Comparison of ENCODE assay signal across 34 cellular contexts in the genomic region with DNA sequence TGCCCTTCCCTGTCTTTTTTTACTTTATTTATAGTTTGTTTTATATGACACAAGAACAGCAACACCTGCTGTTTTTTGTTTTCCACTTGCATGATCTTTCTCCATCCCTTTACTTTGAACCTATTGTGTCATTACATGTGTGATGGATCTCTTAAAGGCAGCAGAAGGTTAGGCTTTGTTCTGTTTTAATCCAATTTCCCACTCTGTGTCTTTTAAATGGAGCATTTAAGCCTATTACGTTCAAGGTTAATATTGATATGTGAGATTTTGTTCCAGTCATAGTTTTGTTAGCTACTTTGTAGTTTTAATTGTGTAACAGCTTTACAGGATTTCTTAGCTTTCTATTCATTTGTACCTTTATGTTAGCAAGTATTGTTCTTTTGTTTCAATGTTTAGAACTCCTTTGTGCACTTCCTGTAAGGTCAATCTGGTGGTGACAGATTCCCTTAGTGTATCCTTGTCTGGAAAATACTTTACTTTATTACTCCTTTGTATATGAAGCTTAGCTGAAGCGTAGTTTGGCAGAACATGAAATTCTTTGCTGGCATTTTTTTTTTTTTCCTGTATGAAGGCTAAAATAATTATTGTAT.
"Had no signal": no experiment of that assay in that cellular context is flagged by ENCODE, and none has a peak within 500 bp of the region (broad histone marks: within the 10 kb centered on the region; RNA-seq: fewer than 3 reads in every experiment).

No MANE protein-coding gene starts in this region.

- H3K36me3 Mint-ChIP-seq: activated CD4-positive, alpha-beta memory T cell treated with anti-CD3 and anti-CD28 coated beads for 36 hours; activated CD8-positive, alpha-beta memory T cell treated with anti-CD3 and anti-CD28 coated beads, Interleukin-2, amount 10 ng/mL, durations not matched to agents 7 days and 5 days; activated naive CD4-positive, alpha-beta T cell treated with anti-CD3 and anti-CD28 coated beads, Interleukin-2, amount 50 U/mL, for 24 hours; activated naive CD8-positive, alpha-beta T cell treated with anti-CD3 and anti-CD28 coated beads for 36 hours had no signal

- H3K27me3 ChIP-seq: adrenal gland, body of pancreas, esophagus muscularis mucosa, foreskin keratinocyte, gastrocnemius medialis, heart right ventricle had no signal

- H3K27ac ChIP-seq: adrenal gland, body of pancreas, esophagus muscularis mucosa, foreskin keratinocyte, gastrocnemius medialis, heart right ventricle had no signal

- H3K4me3 Mint-ChIP-seq: activated CD4-positive, alpha-beta memory T cell treated with anti-CD3 and anti-CD28 coated beads for 36 hours; activated CD4-positive, alpha-beta T cell treated with anti-CD3 and anti-CD28 coated beads for 36 hours; activated CD4-positive, alpha-beta T cell treated with anti-CD3 and anti-CD28 coated beads, Interleukin-2, amount 10 ng/mL, durations not matched to agents 24 days and 14 days; activated CD8-positive, alpha-beta memory T cell treated with anti-CD3 and anti-CD28 coated beads, Interleukin-2, amount 10 ng/mL, durations not matched to agents 7 days and 5 days; activated CD8-positive, alpha-beta T cell treated with anti-CD3 and anti-CD28 coated beads, Interleukin-2, amount 10 ng/mL, durations not matched to agents 7 days and 5 days; activated naive CD4-positive, alpha-beta T cell treated with anti-CD3 and anti-CD28 coated beads for 36 hours; activated naive CD4-positive, alpha-beta T cell treated with anti-CD3 and anti-CD28 coated beads, Interleukin-2, amount 50 U/mL, for 24 hours; activated naive CD8-positive, alpha-beta T cell treated with anti-CD3 and anti-CD28 coated beads for 36 hours; activated naive CD8-positive, alpha-beta T cell treated with anti-CD3 and anti-CD28 coated beads, Interleukin-2, amount 50 U/mL, for 24 hours; activated T-helper 1 cell treated with anti-CD3 and anti-CD28 coated beads, Interleukin-12 subunit alpha, Interleukin-12 subunit beta, Interleukin-2, Interleukin-4 antibody, amounts not matched to agents 30 ng/mL and 10 ng/mL and 1 ng/mL, durations not matched to agents 14 hours and 24 hours and 36 hours; effector memory CD8-positive, alpha-beta T cell; T-helper 17 cell; T-helper 2 cell treated with Interferon-gamma antibody and Interleukin-4, amounts not matched to agents 5 μg/mL and 100 μg/mL, for 36 hours had no signal

- H3K4me1 ChIP-seq: adrenal gland, body of pancreas, esophagus muscularis mucosa, foreskin keratinocyte, gastrocnemius medialis, heart right ventricle had no signal

- DNase-seq: activated CD4-positive, alpha-beta memory T cell treated with anti-CD3 and anti-CD28 coated beads for 36 hours; activated CD4-positive, alpha-beta T cell treated with anti-CD3 and anti-CD28 coated beads for 36 hours; activated CD4-positive, alpha-beta T cell treated with anti-CD3 and anti-CD28 coated beads, Interleukin-2, amount 10 ng/mL, durations not matched to agents 24 days and 14 days; activated CD4-positive, CD25-positive, alpha-beta regulatory T cell; activated CD4-positive, CD25-positive, alpha-beta regulatory T cell treated with anti-CD3 and anti-CD28 coated beads, Interleukin-2, amount 50 U/mL, for 72 hours; activated CD8-positive, alpha-beta memory T cell treated with anti-CD3 and anti-CD28 coated beads, Interleukin-2, amount 10 ng/mL, durations not matched to agents 7 days and 5 days; activated CD8-positive, alpha-beta memory T cell treated with anti-CD3 and anti-CD28 coated beads, Interleukin-2, amount 50 U/mL, for 4 hours; activated CD8-positive, alpha-beta T cell treated with anti-CD3 and anti-CD28 coated beads, Interleukin-2, amount 10 ng/mL, durations not matched to agents 7 days and 5 days; activated effector memory CD4-positive, alpha-beta T cell treated with anti-CD3 and anti-CD28 coated beads, Interleukin-2, amount 50 U/mL, for 16 hours; activated naive CD4-positive, alpha-beta T cell treated with anti-CD3 and anti-CD28 coated beads for 36 hours; activated naive CD8-positive, alpha-beta T cell treated with anti-CD3 and anti-CD28 coated beads for 36 hours; activated naive CD8-positive, alpha-beta T cell treated with anti-CD3 and anti-CD28 coated beads, Interleukin-2, amount 50 U/mL, for 24 hours; activated T-cell treated with anti-CD3 and anti-CD28 coated beads, Interleukin-2, amount 50 U/mL, for 1 hour; activated T-cell treated with anti-CD3 and anti-CD28 coated beads, Interleukin-2, amount 50 U/mL, for 48 hours; adrenal gland; amygdala; aorta; body of pancreas; caudate nucleus; cortex of kidney; dermis blood vessel endothelial cell; effector CD4-positive, alpha-beta T cell; effector memory CD8-positive, alpha-beta T cell; erythroblast; foreskin keratinocyte; gastrocnemius medialis; heart right ventricle; T-helper 17 cell; T1000 had no signal

- H3K27me3 Mint-ChIP-seq: activated CD4-positive, alpha-beta memory T cell treated with anti-CD3 and anti-CD28 coated beads for 36 hours; activated CD4-positive, alpha-beta T cell treated with anti-CD3 and anti-CD28 coated beads for 36 hours; activated CD4-positive, alpha-beta T cell treated with anti-CD3 and anti-CD28 coated beads, Interleukin-2, amount 10 ng/mL, durations not matched to agents 24 days and 14 days; activated CD8-positive, alpha-beta memory T cell treated with anti-CD3 and anti-CD28 coated beads, Interleukin-2, amount 10 ng/mL, durations not matched to agents 7 days and 5 days; activated naive CD4-positive, alpha-beta T cell treated with anti-CD3 and anti-CD28 coated beads, Interleukin-2, amount 50 U/mL, for 24 hours; activated naive CD8-positive, alpha-beta T cell treated with anti-CD3 and anti-CD28 coated beads for 36 hours; activated naive CD8-positive, alpha-beta T cell treated with anti-CD3 and anti-CD28 coated beads, Interleukin-2, amount 50 U/mL, for 24 hours; effector memory CD8-positive, alpha-beta T cell; T-helper 17 cell had no signal

- H3K9me3 ChIP-seq: adrenal gland, body of pancreas, esophagus muscularis mucosa had no signal

- H3K4me1 Mint-ChIP-seq: activated CD4-positive, alpha-beta T cell treated with anti-CD3 and anti-CD28 coated beads for 36 hours; activated CD4-positive, alpha-beta T cell treated with anti-CD3 and anti-CD28 coated beads, Interleukin-2, amount 10 ng/mL, durations not matched to agents 24 days and 14 days; activated CD8-positive, alpha-beta memory T cell treated with anti-CD3 and anti-CD28 coated beads, Interleukin-2, amount 10 ng/mL, durations not matched to agents 7 days and 5 days; activated naive CD4-positive, alpha-beta T cell treated with anti-CD3 and anti-CD28 coated beads, Interleukin-2, amount 50 U/mL, for 24 hours; activated naive CD8-positive, alpha-beta T cell treated with anti-CD3 and anti-CD28 coated beads for 36 hours; activated naive CD8-positive, alpha-beta T cell treated with anti-CD3 and anti-CD28 coated beads, Interleukin-2, amount 50 U/mL, for 24 hours; T-helper 17 cell had no signal

- H3K4me3 ChIP-seq: adrenal gland, body of pancreas, esophagus muscularis mucosa, gastrocnemius medialis, heart right ventricle had no signal

- H3K27ac Mint-ChIP-seq: activated CD4-positive, alpha-beta memory T cell treated with anti-CD3 and anti-CD28 coated beads for 36 hours; activated CD4-positive, alpha-beta T cell treated with anti-CD3 and anti-CD28 coated beads for 36 hours; activated CD4-positive, alpha-beta T cell treated with anti-CD3 and anti-CD28 coated beads, Interleukin-2, amount 10 ng/mL, durations not matched to agents 24 days and 14 days; activated CD8-positive, alpha-beta memory T cell treated with anti-CD3 and anti-CD28 coated beads, Interleukin-2, amount 10 ng/mL, durations not matched to agents 7 days and 5 days; activated CD8-positive, alpha-beta T cell treated with anti-CD3 and anti-CD28 coated beads, Interleukin-2, amount 10 ng/mL, durations not matched to agents 7 days and 5 days; activated naive CD4-positive, alpha-beta T cell treated with anti-CD3 and anti-CD28 coated beads for 36 hours; activated naive CD4-positive, alpha-beta T cell treated with anti-CD3 and anti-CD28 coated beads, Interleukin-2, amount 50 U/mL, for 24 hours; activated naive CD8-positive, alpha-beta T cell treated with anti-CD3 and anti-CD28 coated beads for 36 hours; activated naive CD8-positive, alpha-beta T cell treated with anti-CD3 and anti-CD28 coated beads, Interleukin-2, amount 50 U/mL, for 24 hours; activated T-helper 1 cell treated with anti-CD3 and anti-CD28 coated beads, Interleukin-12 subunit alpha, Interleukin-12 subunit beta, Interleukin-2, Interleukin-4 antibody, amounts not matched to agents 30 ng/mL and 10 ng/mL and 1 ng/mL, durations not matched to agents 14 hours and 24 hours and 36 hours; activated T-helper 2 cell treated with anti-CD3 and anti-CD28 coated beads, Interferon-gamma antibody, Interleukin-2, Interleukin-4, amounts not matched to agents 10 μg/mL and 5 μg/mL and 100 μg/mL, durations not matched to agents 14 hours and 24 hours and 36 hours; effector memory CD8-positive, alpha-beta T cell; T-helper 17 cell; T-helper 2 cell treated with Interferon-gamma antibody and Interleukin-4, amounts not matched to agents 5 μg/mL and 100 μg/mL, for 36 hours had no signal

- H3K36me3 ChIP-seq: adrenal gland, esophagus muscularis mucosa, gastrocnemius medialis, heart right ventricle had no signal
